In genomic region chr1:64223329-64224151, GRCh38 we compare ENCODE assay signal across 9 cellular contexts. TPM values are rescaled to one million over a fixed set of nuclear protein-coding genes. Genes with fewer than 3 reads are reported as not detected.
A peak's percentile ranks its signal among the peaks of the same experiment; 100 is the strongest.
DNase-seq lines count a peak whose midpoint lies in the region; ATAC-seq, FAIRE-seq and TF ChIP-seq lines count a peak whose summit lies in the region.
"Had no signal": no experiment of that assay in that cellular context is flagged by ENCODE, and none has a peak within 500 bp of the region (broad histone marks: within the 10 kb centered on the region; RNA-seq: fewer than 3 reads in every experiment).

No MANE protein-coding gene starts in this region.

- no peak for FAIRE-seq in bronchial epithelial cell (lab: Jason Lieb, UNC)

- no peaks in the 10 kb centered on the region for H3K9me3 ChIP-seq in thyroid gland
- no peaks in the 10 kb centered on the region for H3K9me3 ChIP-seq in aorta (ENCODE audit: control insufficient read depth, low read length)

- no peak for TF ChIP-seq POLR2A in thyroid gland (IDR thresholded peaks at IDR 0.05)

- WGBS in thyroid gland, 2 donors: 78 to 89% methylated on average over 7 of the region's 7 CpGs
- WGBS in aorta, 2 donors: 43 to 44% methylated on average over 7 of the region's 7 CpGs

- H3K27me3 ChIP-seq in bronchial epithelial cell (ENCODE audit: control insufficient read depth, insufficient read depth, low read length): no peaks in the 10 kb centered on the region
- no peaks in the 10 kb centered on the region for H3K27me3 ChIP-seq in thyroid gland
- H3K27me3 ChIP-seq in aorta (ENCODE audit: control insufficient read depth in 1 of 2, insufficient read depth in 2 of 2, low read length in 1 of 2): no peaks in the 10 kb centered on the region

- ATAC-seq in GM21360 (IDR thresholded peaks at IDR 0.05; ENCODE audit: unreplicated experiment) (peak; percentile 72), aorta (ENCODE audit: low FRiP score) (no peak)
- ATAC-seq: right cardiac atrium had no signal

- no peak overlapping the region for H3K4me3 ChIP-seq in bronchial epithelial cell (ENCODE audit: low read depth, low read length)
- no peak overlapping the region for H3K4me3 ChIP-seq in thyroid gland (replicated peaks in 1 of 3)
- H3K4me3 ChIP-seq in aorta (ENCODE audit: low read length in 2 of 2): no peak overlapping the region

- no peaks in the 10 kb centered on the region for H3K36me3 ChIP-seq in bronchial epithelial cell (ENCODE audit: control insufficient read depth, insufficient read depth, low read length)
- no peaks in the 10 kb centered on the region for H3K36me3 ChIP-seq in thyroid gland
- H3K36me3 ChIP-seq in aorta (ENCODE audit: control insufficient read depth in 1 of 2, insufficient read depth in 2 of 2, low read length in 1 of 2): no peaks in the 10 kb centered on the region

- no peaks in the 10 kb centered on the region for H3K4me1 ChIP-seq in thyroid gland
- no peaks in the 10 kb centered on the region for H3K4me1 ChIP-seq in aorta (ENCODE audit: control insufficient read depth in 1 of 2, insufficient read depth in 2 of 2, low read length in 2 of 2)

- H3K27ac ChIP-seq in thyroid gland (no peak overlapping the region), aorta (ENCODE audit: low read depth in 1 of 2, low read length in 2 of 2) (no peak overlapping the region)

- peak; percentile 65 for DNase-seq in AG08396 (ENCODE audit: low spot score)
- DNase-seq in HPDE6-E6E7 (ENCODE audit: extremely low spot score): peak; percentile 34
- peak; percentile 81 for DNase-seq in bronchial epithelial cell (ENCODE audit: low read depth)
- no peak for DNase-seq in thyroid gland
- DNase-seq in GF-D8 (lab: John Stamatoyannopoulos, UW): no peak
- DNase-seq in NCI-H2029 (lab: John Stamatoyannopoulos, UW): no peak
- DNase-seq in aorta: no peak
- DNase-seq: right cardiac atrium had no signal

- intact Hi-C loops in thyroid gland (cut with DNase I): no loop called here
- intact Hi-C loops in aorta (cut with DNase I): no loop called here

- TF ChIP-seq CTCF in bronchial epithelial cell (IDR thresholded peaks at IDR 0.05; ENCODE audit: insufficient read depth, low read length, severe bottlenecking) (no peak), thyroid gland (IDR thresholded peaks at IDR 0.05) (no peak)

RNA-seq across cellular contexts. Expression of gene UBE2U, which starts 20.1 kb away (rescaled TPM):
- total RNA-seq in bronchial epithelial cell (not detected in 2 replicates), thyroid gland (not detected), aorta (not detected)
- not detected for polyA plus RNA-seq in aorta
- total RNA-seq: right cardiac atrium had no signal
- polyA plus RNA-seq: right cardiac atrium had no signal

Comparison
In these comparisons a context has a peak if more than half of its experiments do, and no peak if none do; other contexts are left out.
1. DNase-seq: peak in AG08396 (single experiment), HPDE6-E6E7 (single experiment) and bronchial epithelial cell (single experiment); none in thyroid gland (0 of 2), GF-D8 (single experiment), NCI-H2029 (single experiment) and aorta (0 of 2).